16 cellular contexts compared by ENCODE assay signal in genomic region chr6:134774244-134774643, GRCh38.
DNase-seq lines count a peak whose midpoint lies in the region; ATAC-seq, FAIRE-seq and TF ChIP-seq lines count a peak whose summit lies in the region.
"Had no signal": no experiment of that assay in that cellular context is flagged by ENCODE, and none has a peak within 500 bp of the region (broad histone marks: within the 10 kb centered on the region; RNA-seq: fewer than 3 reads in every experiment).

No MANE protein-coding gene starts in this region.

- no peak for FAIRE-seq in A549 (lab: Jason Lieb, UNC)
- FAIRE-seq: GM19239 had no signal

- TF ChIP-seq CTCF in A549 (IDR thresholded peaks at IDR 0.05) (no peak), fibroblast of pulmonary artery (IDR thresholded peaks at IDR 0.05; ENCODE audit: low read length, missing control alignments) (no peak), omental fat pad (IDR thresholded peaks at IDR 0.05) (no peak)

- no peak overlapping the region for H3K9ac ChIP-seq in adipocyte (ENCODE audit: low read length)
- H3K9ac ChIP-seq: KMS-11 had no signal

- no peak overlapping the region for H3K4me3 ChIP-seq in A549
- no peak overlapping the region for H3K4me3 ChIP-seq in adipocyte (ENCODE audit: low read length)
- H3K4me3 ChIP-seq in fibroblast of pulmonary artery (replicated peaks; ENCODE audit: low read depth, low read length): no peak overlapping the region
- H3K4me3 ChIP-seq: tibial artery had no signal

- no peaks in the 10 kb centered on the region for H3K36me3 ChIP-seq in adipocyte (ENCODE audit: control insufficient read depth, insufficient read depth, low read length, severe bottlenecking)
- H3K36me3 ChIP-seq: tibial artery had no signal

- TF ChIP-seq RAD21 in A549 (conservative IDR thresholded peaks at IDR 0.05 in 1 of 2, IDR thresholded peaks at IDR 0.05 in 1 of 2): no peak

- H3K4me2 ChIP-seq in A549: peak overlapping the region; percentile 5; the same call in 1 of the 3 replicates
- H3K4me2 ChIP-seq: KMS-11 had no signal

- H3K27ac ChIP-seq in A549: peak overlapping the region in 1 of 2 experiments; percentile 59; a peak in 1 of 6 replicates
- H3K27ac ChIP-seq: KMS-11, tibial artery had no signal

- DNase-seq in A549 (ENCODE audit: low read depth in 1 of 2, low spot score in 1 of 2): no peak
- peak; percentile 3 for DNase-seq in H4 (ENCODE audit: low spot score)
- DNase-seq in adipocyte (ENCODE audit: low read depth): peak; percentile 77
- DNase-seq in fibroblast of pulmonary artery (ENCODE audit: low read depth): peak; percentile 77
- DNase-seq in omental fat pad (ENCODE audit: low spot score): no peak
- DNase-seq: activated CD8-positive, alpha-beta memory T cell treated with anti-CD3 and anti-CD28 coated beads for 24 hours; activated gamma-delta T cell; AML-193; DMS79; NCI-H1930; tibial artery had no signal

- CTCF ChIA-PET in A549 (lab: Yijun Ruan, JAX): interaction anchor here (0.7 kb wide), 1 partner anchor 16 kb away, joined by 3 read pairs; no protein-coding TSS in a partner anchor

- POLR2A ChIA-PET in A549 (lab: Yijun Ruan, JAX): no interaction called here

- no peak for TF ChIP-seq EP300 in A549 (IDR thresholded peaks at IDR 0.05)

- ATAC-seq in A549 (no peak), GM18870 (IDR thresholded peaks at IDR 0.05; ENCODE audit: unreplicated experiment) (no peak), omental fat pad (ENCODE audit: low FRiP score) (no peak), HG02759 (IDR thresholded peaks at IDR 0.05; ENCODE audit: unreplicated experiment) (no peak), GM18519 (IDR thresholded peaks at IDR 0.05; ENCODE audit: low FRiP score, unreplicated experiment) (no peak)

- no peak for TF ChIP-seq POLR2A in A549 (IDR thresholded peaks at IDR 0.05; ENCODE audit: low read length)

- H3K4me1 ChIP-seq in A549 (peaks cover 11% of the 10 kb centered on the region), adipocyte (ENCODE audit: control insufficient read depth, insufficient read depth, low read length) (no peaks in the 10 kb centered on the region)
- H3K4me1 ChIP-seq: tibial artery had no signal

- peaks cover 6% of the 10 kb centered on the region for H3K27me3 ChIP-seq in adipocyte (replicated peaks; ENCODE audit: control insufficient read depth, insufficient read depth, low read length)
- H3K27me3 ChIP-seq: tibial artery had no signal

- H3K9me3 ChIP-seq in A549 (no peaks in the 10 kb centered on the region), adipocyte (ENCODE audit: control insufficient read depth, low read length) (peaks cover 2% of the 10 kb centered on the region)

TF ChIP-seq in A549, 52 proteins besides CTCF, POLR2A, EP300 and RAD21:
- TF ChIP-seq CEBPB (IDR thresholded peaks at IDR 0.05) (no peak), MAFK (IDR thresholded peaks at IDR 0.05; ENCODE audit: partially characterized antibody) (peak; percentile 81), PHF8 (IDR thresholded peaks at IDR 0.05; ENCODE audit: borderline replicate concordance, low read depth) (no peak), CHD2 (IDR thresholded peaks at IDR 0.05; ENCODE audit: low read length, partially characterized antibody) (no peak), CBX8 (IDR thresholded peaks at IDR 0.05) (no peak), TP53 (CRISPR knock-in tag; IDR thresholded peaks at IDR 0.05) (no peak), MYC (IDR thresholded peaks at IDR 0.05; ENCODE audit: borderline replicate concordance, low read length) (no peak), E2F6 (IDR thresholded peaks at IDR 0.05; ENCODE audit: borderline replicate concordance, low read depth) (no peak), ZC3H11A (IDR thresholded peaks at IDR 0.05) (no peak), SREBF2 (IDR thresholded peaks at IDR 0.05) (no peak), BHLHE40 (IDR thresholded peaks at IDR 0.05; ENCODE audit: low read depth, low read length) (no peak), NFE2L2 (conservative IDR thresholded peaks at IDR 0.05; ENCODE audit: low read length) (peak; percentile 60), RARB (CRISPR knock-in tag; IDR thresholded peaks at IDR 0.05) (no peak), HOXB5 (CRISPR knock-in tag; IDR thresholded peaks at IDR 0.05) (no peak), HMGXB4 (CRISPR knock-in tag; IDR thresholded peaks at IDR 0.05; ENCODE audit: borderline replicate concordance) (no peak), SMC3 (IDR thresholded peaks at IDR 0.05) (no peak)

Comparison
In these comparisons a context has a peak if more than half of its experiments do, and no peak if none do; other contexts are left out.
1. DNase-seq: peak in H4 (single experiment), adipocyte (single experiment) and fibroblast of pulmonary artery (single experiment); none in A549 (0 of 2) and omental fat pad (single experiment).